ENCODE assay signal across 32 cellular contexts in genomic region chr6:118553132-118553531, GRCh38. TPM values are rescaled to one million over a fixed set of nuclear protein-coding genes. Genes with fewer than 3 reads are reported as not detected.
DNase-seq lines count a peak whose midpoint lies in the region; ATAC-seq and TF ChIP-seq lines count a peak whose summit lies in the region.
"Had no signal": no experiment of that assay in that cellular context is flagged by ENCODE, and none has a peak within 500 bp of the region (broad histone marks: within the 10 kb centered on the region; RNA-seq: fewer than 3 reads in every experiment).

No MANE protein-coding gene starts in this region.

- POLR2A ChIA-PET in HEK293T (lab: Yijun Ruan, JAX), result no interaction called here
- POLR2A ChIA-PET in naive thymus-derived CD4-positive, alpha-beta T cell (lab: Charles Lee), result interaction anchor here (0.6 kb wide), 1 partner anchor 13 kb away, joined by 4 read pairs; no protein-coding TSS in a partner anchor

- no peak for DNase-seq in HEK293T (ENCODE audit: extremely low spot score)
- DNase-seq in T-helper 17 cell, result no peak
- no peak for DNase-seq in naive thymus-derived CD4-positive, alpha-beta T cell
- DNase-seq in thoracic aorta (ENCODE audit: low spot score), result no peak
- DNase-seq in NCI-H187 (lab: John Stamatoyannopoulos, UW), result no peak
- no peak for DNase-seq in NCI-H345 treated with DMSO at 0.1 percent for 48 hours (lab: John Stamatoyannopoulos, UW; ENCODE audit: unreplicated experiment)
- DNase-seq in stimulated activated CD4-positive, alpha-beta T cell treated with anti-CD3 and anti-CD28 coated beads, Interleukin-4, amount 100 ng/mL, for 1 hour, result no peak
- DNase-seq: activated CD4-positive, alpha-beta T cell treated with anti-CD3 and anti-CD28 coated beads, Interleukin-2, amount 10 ng/mL, durations not matched to agents 24 days and 14 days; activated CD8-positive, alpha-beta memory T cell treated with anti-CD3 and anti-CD28 coated beads for 24 hours; activated effector memory CD4-positive, alpha-beta T cell treated with Interleukin-2 at 50 U/mL for 16 hours; anterior cingulate cortex; C1 segment of cervical spinal cord; cortex of kidney; DMS79; effector memory CD4-positive, alpha-beta T cell; GF-D8; H9; head of caudate nucleus; kidney; NCI-H1417; NCI-H2081 treated with DMSO at 0.1 percent for 48 hours; NCI-H226; occipital lobe; SHP77 treated with DMSO at 0.1 percent for 48 hours; spleen; stimulated activated naive CD8-positive, alpha-beta T cell treated with anti-CD3 and anti-CD28 coated beads, Interleukin-15, amount 100 ng/mL, for 72 hours had no signal

- peaks cover 0 to 3% (median 0%) of the 10 kb centered on the region in 3 experiments for H3K36me3 ChIP-seq in naive thymus-derived CD4-positive, alpha-beta T cell (ENCODE audit: control insufficient read depth in 2 of 3, insufficient read depth in 3 of 3, low read length in 3 of 3)
- peaks cover 3% of the 10 kb centered on the region for H3K36me3 ChIP-seq in thoracic aorta

- H3K36me3 Mint-ChIP-seq in T-helper 17 cell (ENCODE audit: low read depth), result no peaks in the 10 kb centered on the region
- peaks cover 0 to 17% (median 10%) of the 10 kb centered on the region in 5 donors for H3K36me3 Mint-ChIP-seq in naive thymus-derived CD4-positive, alpha-beta T cell
- H3K36me3 Mint-ChIP-seq: natural killer cell treated with Interleukin-12 subunit alpha and Interleukin-12 subunit beta and Interleukin-15 and Interleukin-18, amount 100 ng/mL, for 72 hours had no signal

- H3K27ac ChIP-seq in naive thymus-derived CD4-positive, alpha-beta T cell (ENCODE audit: low read depth, low read length), result no peak overlapping the region
- peak overlapping the region; percentile 6 to 51 for H3K27ac ChIP-seq in thoracic aorta
- H3K27ac ChIP-seq: spleen, tibial nerve had no signal

- H3K4me1 ChIP-seq in naive thymus-derived CD4-positive, alpha-beta T cell (ENCODE audit: control insufficient read depth in 2 of 2, insufficient read depth in 2 of 2, low read length in 2 of 2), result peaks cover 6 to 16% of the 10 kb centered on the region in 2 donors
- H3K4me1 ChIP-seq in thoracic aorta (ENCODE audit: control insufficient read depth in 1 of 2, low read depth in 2 of 2), result peaks cover 5 to 11% of the 10 kb centered on the region in 2 donors

- H3K4me3 Mint-ChIP-seq in T-helper 17 cell, result no peak overlapping the region
- no peak overlapping the region for H3K4me3 Mint-ChIP-seq in naive thymus-derived CD4-positive, alpha-beta T cell
- H3K4me3 Mint-ChIP-seq: activated CD4-positive, alpha-beta T cell treated with anti-CD3 and anti-CD28 coated beads, Interleukin-2, amount 10 ng/mL, durations not matched to agents 24 days and 14 days; activated naive CD8-positive, alpha-beta T cell; H9; natural killer cell treated with Interleukin-12 subunit alpha and Interleukin-12 subunit beta and Interleukin-15 and Interleukin-18, amount 100 ng/mL, for 72 hours; stimulated activated naive CD8-positive, alpha-beta T cell treated with anti-CD3 and anti-CD28 coated beads, Interleukin-15, amount 100 ng/mL, for 72 hours had no signal

- no peaks in the 10 kb centered on the region for H3K27me3 Mint-ChIP-seq in T-helper 17 cell
- H3K27me3 Mint-ChIP-seq in naive thymus-derived CD4-positive, alpha-beta T cell, result no peaks in the 10 kb centered on the region
- H3K27me3 Mint-ChIP-seq: activated CD4-positive, alpha-beta T cell treated with anti-CD3 and anti-CD28 coated beads, Interleukin-2, amount 10 ng/mL, durations not matched to agents 24 days and 14 days; activated naive CD8-positive, alpha-beta T cell; natural killer cell treated with Interleukin-12 subunit alpha and Interleukin-12 subunit beta and Interleukin-15 and Interleukin-18, amount 100 ng/mL, for 72 hours; stimulated activated naive CD8-positive, alpha-beta T cell treated with anti-CD3 and anti-CD28 coated beads, Interleukin-15, amount 100 ng/mL, for 72 hours had no signal

- ATAC-seq in T-helper 17 cell (peak; percentile 28), thoracic aorta (ENCODE audit: insufficient number of reproducible peaks, low FRiP score, low read depth) (no peak)
- no peak for ATAC-seq in naive thymus-derived CD4-positive, alpha-beta T cell
- ATAC-seq: natural killer cell treated with Interleukin-12 subunit alpha and Interleukin-12 subunit beta and Interleukin-15 and Interleukin-18, amount 100 ng/mL, for 72 hours; Panc1; stimulated activated naive CD8-positive, alpha-beta T cell treated with anti-CD3 and anti-CD28 coated beads, Interleukin-15, amount 100 ng/mL, for 72 hours had no signal

- peaks cover 16% of the 10 kb centered on the region for H3K4me1 Mint-ChIP-seq in T-helper 17 cell
- peaks cover 18 to 77% (median 57%) of the 10 kb centered on the region in 7 donors for H3K4me1 Mint-ChIP-seq in naive thymus-derived CD4-positive, alpha-beta T cell

- TF ChIP-seq CTCF in thoracic aorta (IDR thresholded peaks at IDR 0.05), result no peak

- peaks cover 0 to 3% (median 0%) of the 10 kb centered on the region in 11 donors for H3K9me3 Mint-ChIP-seq in naive thymus-derived CD4-positive, alpha-beta T cell
- H3K9me3 Mint-ChIP-seq: activated CD4-positive, alpha-beta T cell treated with anti-CD3 and anti-CD28 coated beads, Interleukin-2, amount 10 ng/mL, durations not matched to agents 24 days and 14 days; H9; natural killer cell treated with Interleukin-12 subunit alpha and Interleukin-12 subunit beta and Interleukin-15 and Interleukin-18, amount 100 ng/mL, for 72 hours; stimulated activated naive CD8-positive, alpha-beta T cell treated with anti-CD3 and anti-CD28 coated beads, Interleukin-15, amount 100 ng/mL, for 72 hours had no signal

- H3K4me3 ChIP-seq in naive thymus-derived CD4-positive, alpha-beta T cell (ENCODE audit: low read length), result no peak overlapping the region
- H3K4me3 ChIP-seq in thoracic aorta, result peak overlapping the region; percentile 79
- H3K4me3 ChIP-seq: lung, spleen, tibial nerve had no signal

- no peaks in the 10 kb centered on the region for H3K9me3 ChIP-seq in T-helper 17 cell (ENCODE audit: control insufficient read depth, low read length, poor library complexity, severe bottlenecking)
- H3K9me3 ChIP-seq in naive thymus-derived CD4-positive, alpha-beta T cell (ENCODE audit: control insufficient read depth in 2 of 3, low read length in 3 of 3), result no peaks in the 10 kb centered on the region
- no peaks in the 10 kb centered on the region for H3K9me3 ChIP-seq in thoracic aorta
- H3K9me3 ChIP-seq: spleen, tibial nerve had no signal

- no peaks in the 10 kb centered on the region for H3K27me3 ChIP-seq in naive thymus-derived CD4-positive, alpha-beta T cell (ENCODE audit: control insufficient read depth in 2 of 2, insufficient read depth in 2 of 2, low read length in 2 of 2)
- no peaks in the 10 kb centered on the region for H3K27me3 ChIP-seq in thoracic aorta (replicated peaks; ENCODE audit: insufficient read depth)
- H3K27me3 ChIP-seq: spleen, tibial nerve had no signal

- intact Hi-C loops in naive thymus-derived CD4-positive, alpha-beta T cell (cut with micrococcal nuclease), result loop anchor here in 1 of 2 donors (10.0 kb wide), 1 partner anchor 998 kb away; no protein-coding TSS in a partner anchor

- peak overlapping the region; percentile 67 for H3K27ac Mint-ChIP-seq in T-helper 17 cell
- peak overlapping the region in 5 of 9 donors; percentile 21 to 76 (median 53) for H3K27ac Mint-ChIP-seq in naive thymus-derived CD4-positive, alpha-beta T cell
- H3K27ac Mint-ChIP-seq: activated CD4-positive, alpha-beta T cell treated with anti-CD3 and anti-CD28 coated beads, Interleukin-2, amount 10 ng/mL, durations not matched to agents 24 days and 14 days; activated naive CD8-positive, alpha-beta T cell; H9; natural killer cell treated with Interleukin-12 subunit alpha and Interleukin-12 subunit beta and Interleukin-15 and Interleukin-18, amount 100 ng/mL, for 72 hours had no signal

- CTCF ChIA-PET in HEK293T (lab: Yijun Ruan, JAX), result no interaction called here
- CTCF ChIA-PET in naive thymus-derived CD4-positive, alpha-beta T cell (lab: Charles Lee), result interaction anchor here (0.6 to 1.6 kb wide), 6 partner anchors 9 to 164 kb away, joined by 3 to 5 read pairs (median 3); no protein-coding TSS in a partner anchor

TF ChIP-seq in HEK293T, 16 proteins besides CTCF, POLR2A, EP300 and RAD21:
- TF ChIP-seq PKNOX1 (IDR thresholded peaks at IDR 0.05), result peak; percentile 54
- TF ChIP-seq FOXM1 (IDR thresholded peaks at IDR 0.05; ENCODE audit: borderline replicate concordance), result no peak

RNA-seq across cellular contexts. Expression of gene PLN, which starts 5.0 kb away (rescaled TPM):
- total RNA-seq in T-helper 17 cell, result not detected
- total RNA-seq in naive thymus-derived CD4-positive, alpha-beta T cell, result under 1 TPM in 3 of 5 experiments, not detected in 2; 0.19 to 0.22 (median 0.20) TPM
- under 1 TPM; 0.09 to 0.34 TPM for polyA plus RNA-seq in naive thymus-derived CD4-positive, alpha-beta T cell
- 100 to 1,000 TPM; 382 to 468 TPM for total RNA-seq in thoracic aorta
- total RNA-seq: activated CD4-positive, alpha-beta T cell treated with anti-CD3 and anti-CD28 coated beads, Interleukin-2, amount 10 ng/mL, durations not matched to agents 24 days and 14 days; epithelial cell of proximal tubule; H9; natural killer cell treated with Interleukin-12 subunit alpha and Interleukin-12 subunit beta and Interleukin-15 and Interleukin-18, amount 100 ng/mL, for 72 hours had no signal

Comparison
In these comparisons a context has a peak if more than half of its experiments do, and no peak if none do; other contexts are left out.
1. RNA of gene PLN, which starts 5.0 kb away (total RNA-seq): 382 to 468 TPM in thoracic aorta; 0.19 to 0.22 TPM in naive thymus-derived CD4-positive, alpha-beta T cell and not detected in T-helper 17 cell; every median in the first group is over 100 times any median in the second.